Comparison of ENCODE assay signal across 8 cellular contexts in the genomic region with DNA sequence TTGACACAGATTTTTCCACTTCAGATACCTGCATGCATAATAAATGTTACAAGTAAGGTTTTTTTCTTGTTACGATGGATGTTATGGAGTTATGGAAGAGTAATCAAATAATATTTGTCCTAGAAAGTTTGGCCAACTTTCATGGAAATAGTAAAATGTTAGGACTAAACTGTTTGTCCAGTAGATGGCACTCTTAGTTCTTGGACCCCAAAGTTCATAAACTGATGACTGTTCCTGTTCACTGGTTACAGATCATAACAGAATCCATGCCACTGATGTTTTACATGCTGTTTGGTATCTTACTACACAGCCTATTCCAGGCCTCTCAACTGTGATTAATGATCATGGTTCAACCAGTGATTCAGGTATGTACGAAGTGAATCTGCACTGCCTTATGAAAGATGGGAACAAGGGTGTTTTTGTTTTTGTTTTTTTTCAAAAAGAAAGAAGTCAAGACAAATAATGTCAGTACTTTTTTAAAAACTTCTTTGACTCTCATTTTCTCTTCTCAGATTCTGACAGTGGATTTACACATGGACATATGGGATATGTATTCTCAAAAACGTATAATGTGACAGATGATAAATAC. TPM values are rescaled to one million over a fixed set of nuclear protein-coding genes. Genes with fewer than 3 reads are reported as not detected.
A peak's percentile ranks its signal among the peaks of the same experiment; 100 is the strongest.
DNase-seq lines count a peak whose midpoint lies in the region; ATAC-seq, FAIRE-seq and TF ChIP-seq lines count a peak whose summit lies in the region.

No MANE protein-coding gene starts in this region.

- no peak overlapping the region for H3K27ac Mint-ChIP-seq in MCF 10A (ENCODE audit: low read depth, unreplicated experiment)
- no peak overlapping the region for H3K27ac Mint-ChIP-seq in CD8-positive, alpha-beta T cell
- H3K27ac Mint-ChIP-seq in CD4-positive, alpha-beta T cell, result no peak overlapping the region

- H3K9me3 ChIP-seq in breast epithelium (no peaks in the 10 kb centered on the region), kidney (ENCODE audit: control insufficient read depth in 1 of 2, low read length in 2 of 2) (no peaks in the 10 kb centered on the region)
- H3K9me3 ChIP-seq in CD8-positive, alpha-beta T cell (ENCODE audit: low read length), result no peaks in the 10 kb centered on the region
- no peaks in the 10 kb centered on the region for H3K9me3 ChIP-seq in CD4-positive, alpha-beta T cell (ENCODE audit: control insufficient read depth, low read length)

- CTCF ChIA-PET in MCF 10A (lab: Yijun Ruan, JAX), result interaction anchor here (0.6 to 0.8 kb wide), 3 partner anchors 44 to 1709 kb away, joined by 3 read pairs; no protein-coding TSS in a partner anchor
- CTCF ChIA-PET in CD8-positive, alpha-beta T cell (lab: Charles Lee), result no interaction called here
- CTCF ChIA-PET in CD4-positive, alpha-beta T cell (lab: Charles Lee), result no interaction called here

- H3K9ac ChIP-seq in kidney (ENCODE audit: low read length in 2 of 2), result no peak overlapping the region

- TF ChIP-seq CTCF in MCF 10A (IDR thresholded peaks at IDR 0.05; ENCODE audit: unreplicated experiment), result peak; percentile 46
- TF ChIP-seq CTCF in breast epithelium (IDR thresholded peaks at IDR 0.05), result peak in 1 of 3 donors; percentile 39
- TF ChIP-seq CTCF in astrocyte of the cerebellum (IDR thresholded peaks at IDR 0.05; ENCODE audit: low read depth, low read length, missing control alignments), result peak; percentile 59
- TF ChIP-seq CTCF in kidney (IDR thresholded peaks at IDR 0.05; ENCODE audit: borderline replicate concordance, extremely low read depth, insufficient read depth), result peak; percentile 44
- no peak for TF ChIP-seq CTCF in CD8-positive, alpha-beta T cell (IDR thresholded peaks at IDR 0.05)
- no peak for TF ChIP-seq CTCF in CD4-positive, alpha-beta T cell (IDR thresholded peaks at IDR 0.05)

- no peaks in the 10 kb centered on the region for H3K27me3 ChIP-seq in breast epithelium
- no peaks in the 10 kb centered on the region for H3K27me3 ChIP-seq in CD8-positive, alpha-beta T cell (ENCODE audit: insufficient read depth, low read length)
- H3K27me3 ChIP-seq in CD4-positive, alpha-beta T cell (ENCODE audit: control insufficient read depth, insufficient read depth, low read length), result no peaks in the 10 kb centered on the region

- H3K27me3 Mint-ChIP-seq in MCF 10A (ENCODE audit: insufficient read depth, unreplicated experiment), result peaks cover 19% of the 10 kb centered on the region
- H3K27me3 Mint-ChIP-seq in CD8-positive, alpha-beta T cell (ENCODE audit: low read depth), result no peaks in the 10 kb centered on the region
- H3K27me3 Mint-ChIP-seq in CD4-positive, alpha-beta T cell, result no peaks in the 10 kb centered on the region

- TF ChIP-seq POLR2A in breast epithelium (IDR thresholded peaks at IDR 0.05), result no peak

- H3K4me1 ChIP-seq in breast epithelium (no peaks in the 10 kb centered on the region), kidney (ENCODE audit: control insufficient read depth in 1 of 2, insufficient read depth in 1 of 2, low read depth in 1 of 2, low read length in 2 of 2) (no peaks in the 10 kb centered on the region)
- H3K4me1 ChIP-seq in CD8-positive, alpha-beta T cell (ENCODE audit: insufficient read depth, low read length), result no peaks in the 10 kb centered on the region

- H3K36me3 ChIP-seq in breast epithelium (no peaks in the 10 kb centered on the region), kidney (ENCODE audit: control insufficient read depth in 1 of 2, insufficient read depth in 2 of 2, low read length in 2 of 2) (no peaks in the 10 kb centered on the region)
- H3K36me3 ChIP-seq in CD8-positive, alpha-beta T cell (ENCODE audit: insufficient read depth, low read length), result no peaks in the 10 kb centered on the region

- H3K27ac ChIP-seq in breast epithelium (no peak overlapping the region), kidney (ENCODE audit: low read depth in 2 of 2, low read length in 2 of 2) (no peak overlapping the region)
- no peak overlapping the region for H3K27ac ChIP-seq in CD8-positive, alpha-beta T cell (ENCODE audit: low read depth, low read length)
- H3K27ac ChIP-seq in CD4-positive, alpha-beta T cell (ENCODE audit: low read depth, low read length), result no peak overlapping the region

- no peak overlapping the region for H3K4me3 Mint-ChIP-seq in MCF 10A (ENCODE audit: unreplicated experiment)
- H3K4me3 Mint-ChIP-seq in CD8-positive, alpha-beta T cell, result no peak overlapping the region
- H3K4me3 Mint-ChIP-seq in CD4-positive, alpha-beta T cell, result no peak overlapping the region

- POLR2A ChIA-PET in MCF 10A (lab: Yijun Ruan, JAX), result no interaction called here
- POLR2A ChIA-PET in CD8-positive, alpha-beta T cell (lab: Charles Lee), result no interaction called here
- POLR2A ChIA-PET in CD4-positive, alpha-beta T cell (lab: Charles Lee), result no interaction called here

- intact Hi-C loops in MCF 10A (cut with micrococcal nuclease) (loop anchor here (1.0 to 5.0 kb wide), 3 partner anchors 152 to 524 kb away; no protein-coding TSS in a partner anchor), breast epithelium (cut with DNase I; ENCODE audit: low total_unique reads) (no loop called here), kidney (cut with DNase I) (no loop called here)
- intact Hi-C loops in CD8-positive, alpha-beta T cell (cut with DNase I, micrococcal nuclease), result no loop called here
- intact Hi-C loops in CD4-positive, alpha-beta T cell (cut with DNase I, micrococcal nuclease), result no loop called here

- no peak for ATAC-seq in CD8-positive, alpha-beta T cell
- ATAC-seq in CD4-positive, alpha-beta T cell (ENCODE audit: poor library complexity), result no peak

- H3K36me3 Mint-ChIP-seq in MCF 10A (ENCODE audit: insufficient read depth, unreplicated experiment), result no peaks in the 10 kb centered on the region
- no peaks in the 10 kb centered on the region for H3K36me3 Mint-ChIP-seq in CD8-positive, alpha-beta T cell
- H3K36me3 Mint-ChIP-seq in CD4-positive, alpha-beta T cell (ENCODE audit: low read depth), result no peaks in the 10 kb centered on the region

- H3K4me1 Mint-ChIP-seq in MCF 10A (ENCODE audit: insufficient read depth, unreplicated experiment), result no peaks in the 10 kb centered on the region
- no peaks in the 10 kb centered on the region for H3K4me1 Mint-ChIP-seq in CD8-positive, alpha-beta T cell (ENCODE audit: low read depth)
- H3K4me1 Mint-ChIP-seq in CD4-positive, alpha-beta T cell (ENCODE audit: low read depth), result no peaks in the 10 kb centered on the region

- H3K9me3 Mint-ChIP-seq in MCF 10A (ENCODE audit: unreplicated experiment), result no peaks in the 10 kb centered on the region
- H3K9me3 Mint-ChIP-seq in CD8-positive, alpha-beta T cell, result no peaks in the 10 kb centered on the region
- no peaks in the 10 kb centered on the region for H3K9me3 Mint-ChIP-seq in CD4-positive, alpha-beta T cell

- H3K4me3 ChIP-seq in breast epithelium (no peak overlapping the region), astrocyte of the cerebellum (ENCODE audit: low read depth, low read length) (no peak overlapping the region), kidney (ENCODE audit: low read length in 2 of 2) (no peak overlapping the region)
- H3K4me3 ChIP-seq in CD8-positive, alpha-beta T cell (ENCODE audit: low read depth, low read length), result no peak overlapping the region

- in situ Hi-C loops in astrocyte of the cerebellum (cut with HindIII; ENCODE audit: low sequenced_read_pairs), result no loop called here

- no TSS peak for BruUV-seq in MCF 10A (replicated peaks; lab: Mats Ljungman, UMichigan)

- DNase-seq in MCF 10A (ENCODE audit: unreplicated experiment) (peak; percentile 44), breast epithelium (ENCODE audit: low spot score in 2 of 2) (no peak), NCI-H146 (lab: John Stamatoyannopoulos, UW) (peak; percentile 44), astrocyte of the cerebellum (ENCODE audit: low read depth) (peak; percentile 47), kidney (no peak)
- no peak for DNase-seq in stimulated activated CD4-positive, alpha-beta T cell treated with anti-CD3 and anti-CD28 coated beads, Interleukin-2, amount 100 ng/mL, for 24 hours
- no peak for DNase-seq in CD8-positive, alpha-beta T cell
- no peak for DNase-seq in CD4-positive, alpha-beta T cell

- peak; percentile 51 for FAIRE-seq in kidney (lab: Jason Lieb, UNC)

RNA-seq across cellular contexts. Expression of a gene that starts 48.8 kb away (rescaled TPM):
- total RNA-seq in MCF 10A (2022) (not detected in 2 replicates), breast epithelium (under 1 TPM in 2 of 3 donors, not detected in 1; under 0.01 to 0.48 TPM), kidney (0.91 TPM)
- 0.39 TPM for polyA plus RNA-seq in kidney (ENCODE audit: insufficient read depth, low read depth, low replicate concordance)
- not detected for total RNA-seq in CD8-positive, alpha-beta T cell
- total RNA-seq in CD4-positive, alpha-beta T cell, result not detected

Comparison
In these comparisons a context has a peak if more than half of its experiments do, and no peak if none do; other contexts are left out.
1. DNase-seq: peak in MCF 10A (single experiment), NCI-H146 (single experiment) and astrocyte of the cerebellum (single experiment); none in breast epithelium (0 of 2), kidney (single experiment), stimulated activated CD4-positive, alpha-beta T cell treated with anti-CD3 and anti-CD28 coated beads, Interleukin-2, amount 100 ng/mL, for 24 hours (0 of 2), CD8-positive, alpha-beta T cell (0 of 7) and CD4-positive, alpha-beta T cell (0 of 10).
2. CTCF ChIP-seq: peak in MCF 10A (single experiment), astrocyte of the cerebellum (single experiment) and kidney (single experiment); none in CD8-positive, alpha-beta T cell (single experiment) and CD4-positive, alpha-beta T cell (single experiment).